In genomic region chr7:69403169-69403568, GRCh38 we compare ENCODE assay signal across 12 cellular contexts.
DNase-seq lines count a peak whose midpoint lies in the region; ATAC-seq and TF ChIP-seq lines count a peak whose summit lies in the region.
"Had no signal": no experiment of that assay in that cellular context is flagged by ENCODE, and none has a peak within 500 bp of the region (broad histone marks: within the 10 kb centered on the region; RNA-seq: fewer than 3 reads in every experiment).

No MANE protein-coding gene starts in this region.

- H3K27me3 ChIP-seq in BE2C (no peaks in the 10 kb centered on the region), OCI-LY1 (ENCODE audit: insufficient read depth, low read length) (no peaks in the 10 kb centered on the region), uterus (no peaks in the 10 kb centered on the region)
- H3K27me3 ChIP-seq: suprapubic skin had no signal

- H3K9me3 ChIP-seq in BE2C (peaks cover 4% of the 10 kb centered on the region), OCI-LY1 (ENCODE audit: low read length) (no peaks in the 10 kb centered on the region), uterus (no peaks in the 10 kb centered on the region)
- H3K9me3 ChIP-seq: suprapubic skin had no signal

- H3K4me3 Mint-ChIP-seq in activated naive CD8-positive, alpha-beta T cell treated with anti-CD3 and anti-CD28 coated beads, Interleukin-2, amount 50 U/mL, for 24 hours, result no peak overlapping the region
- H3K4me3 Mint-ChIP-seq: CD4-positive, alpha-beta memory T cell had no signal

- H3K4me2 ChIP-seq in OCI-LY1 (ENCODE audit: low read length), result no peak overlapping the region; the same call in 1 of the 2 replicates

- H3K27ac Mint-ChIP-seq in activated naive CD8-positive, alpha-beta T cell treated with anti-CD3 and anti-CD28 coated beads, Interleukin-2, amount 50 U/mL, for 24 hours, result no peak overlapping the region
- H3K27ac Mint-ChIP-seq: CD4-positive, alpha-beta memory T cell had no signal

- H3K9me2 ChIP-seq in OCI-LY1 (ENCODE audit: low read depth, low read length), result no peaks in the 10 kb centered on the region

- no peaks in the 10 kb centered on the region for H3K36me3 Mint-ChIP-seq in activated naive CD8-positive, alpha-beta T cell treated with anti-CD3 and anti-CD28 coated beads, Interleukin-2, amount 50 U/mL, for 24 hours (ENCODE audit: low read depth)
- H3K36me3 Mint-ChIP-seq: CD4-positive, alpha-beta memory T cell had no signal

- H3K36me3 ChIP-seq in BE2C (no peaks in the 10 kb centered on the region), OCI-LY1 (ENCODE audit: insufficient read depth, low read length) (no peaks in the 10 kb centered on the region), uterus (no peaks in the 10 kb centered on the region)
- H3K36me3 ChIP-seq: suprapubic skin had no signal

- H3K27me3 Mint-ChIP-seq in activated naive CD8-positive, alpha-beta T cell treated with anti-CD3 and anti-CD28 coated beads, Interleukin-2, amount 50 U/mL, for 24 hours, result peaks cover under 1% of the 10 kb centered on the region

- H3K4me1 ChIP-seq in BE2C (no peaks in the 10 kb centered on the region), OCI-LY1 (ENCODE audit: insufficient read depth, low read length, severe bottlenecking) (peaks cover 16% of the 10 kb centered on the region), uterus (no peaks in the 10 kb centered on the region)

- H3F3A ChIP-seq in OCI-LY1 (ENCODE audit: insufficient read depth, low read length), result no peaks in the 10 kb centered on the region

- TF ChIP-seq CTCF in BE2C (IDR thresholded peaks at IDR 0.05; ENCODE audit: low read depth, low read length), result peak; percentile 70
- TF ChIP-seq CTCF in GM20000 (IDR thresholded peaks at IDR 0.05; ENCODE audit: extremely low read depth, missing control alignments), result no peak
- TF ChIP-seq CTCF in OCI-LY1 (IDR thresholded peaks at IDR 0.05; ENCODE audit: low read length), result peak; percentile 92
- no peak for TF ChIP-seq CTCF in uterus (IDR thresholded peaks at IDR 0.05)

- TF ChIP-seq POLR2A in uterus (IDR thresholded peaks at IDR 0.05), result no peak

- no peaks in the 10 kb centered on the region for H4K20me1 ChIP-seq in OCI-LY1 (ENCODE audit: insufficient read depth, low read length)

- intact Hi-C loops in uterus (cut with DNase I; ENCODE audit: low total_unique reads), result no loop called here

- H3K79me2 ChIP-seq in OCI-LY1 (ENCODE audit: insufficient read depth, low read length), result no peaks in the 10 kb centered on the region

- no peak overlapping the region for H3K9ac ChIP-seq in OCI-LY1 (ENCODE audit: low read length)

- H2AFZ ChIP-seq in OCI-LY1 (ENCODE audit: low read length), result no peak overlapping the region

- H3K27ac ChIP-seq in OCI-LY1 (ENCODE audit: low read depth, low read length, poor library complexity, severe bottlenecking) (no peak overlapping the region), uterus (no peak overlapping the region)
- H3K27ac ChIP-seq: suprapubic skin had no signal

- ATAC-seq in HG02588 (IDR thresholded peaks at IDR 0.05; ENCODE audit: unreplicated experiment) (no peak), GM19452 (IDR thresholded peaks at IDR 0.05; ENCODE audit: unreplicated experiment) (no peak)
- ATAC-seq in activated naive CD8-positive, alpha-beta T cell treated with anti-CD3 and anti-CD28 coated beads, Interleukin-2, amount 50 U/mL, for 24 hours, result no peak
- ATAC-seq: K562 had no signal

- H3K4me3 ChIP-seq in BE2C (ENCODE audit: low read depth, low read length) (no peak overlapping the region), OCI-LY1 (ENCODE audit: low read depth, low read length, poor library complexity, severe bottlenecking) (no peak overlapping the region), uterus (no peak overlapping the region)
- H3K4me3 ChIP-seq: K562, suprapubic skin had no signal

- no peaks in the 10 kb centered on the region for H3K9me3 Mint-ChIP-seq in activated naive CD8-positive, alpha-beta T cell treated with anti-CD3 and anti-CD28 coated beads, Interleukin-2, amount 50 U/mL, for 24 hours

- no peaks in the 10 kb centered on the region for H3K4me1 Mint-ChIP-seq in activated naive CD8-positive, alpha-beta T cell treated with anti-CD3 and anti-CD28 coated beads, Interleukin-2, amount 50 U/mL, for 24 hours
- H3K4me1 Mint-ChIP-seq: CD4-positive, alpha-beta memory T cell had no signal

- peak; percentile 49 for DNase-seq in BE2C
- DNase-seq in GM20000 (ENCODE audit: low spot score), result peak; percentile 46
- DNase-seq in iPS-NIHi11 (ENCODE audit: low spot score), result peak; percentile 56
- DNase-seq in uterus, result no peak
- no peak for DNase-seq in activated naive CD8-positive, alpha-beta T cell treated with anti-CD3 and anti-CD28 coated beads, Interleukin-2, amount 50 U/mL, for 24 hours
- DNase-seq: activated CD8-positive, alpha-beta memory T cell treated with anti-CD3 and anti-CD28 coated beads, Interleukin-2, amount 50 U/mL, for 48 hours; CD4-positive, alpha-beta memory T cell had no signal

Comparison
In these comparisons a context has a peak if more than half of its experiments do, and no peak if none do; other contexts are left out.
1. DNase-seq: peak in BE2C (single experiment), GM20000 (single experiment) and iPS-NIHi11 (single experiment); none in uterus (0 of 2) and activated naive CD8-positive, alpha-beta T cell treated with anti-CD3 and anti-CD28 coated beads, Interleukin-2, amount 50 U/mL, for 24 hours (single experiment).
2. CTCF ChIP-seq: peak in BE2C (single experiment) and OCI-LY1 (single experiment); none in GM20000 (single experiment) and uterus (0 of 4).